In genomic region chr17:4900231-4901107, GRCh38 we compare ENCODE assay signal across 8 cellular contexts. TPM values are rescaled to one million over a fixed set of nuclear protein-coding genes. Genes with fewer than 3 reads are reported as not detected.
DNase-seq lines count a peak whose midpoint lies in the region; TF ChIP-seq lines count a peak whose summit lies in the region.
"Had no signal": no experiment of that assay in that cellular context is flagged by ENCODE, and none has a peak within 500 bp of the region (broad histone marks: within the 10 kb centered on the region; RNA-seq: fewer than 3 reads in every experiment).

No MANE protein-coding gene starts in this region.

- in situ Hi-C loops in brain microvascular endothelial cell (cut with HindIII; ENCODE audit: low pct_ligation_motif_present, low sequenced_read_pairs) (no loop called here), transverse colon (cut with MboI; ENCODE audit: low pct_ligation_motif_present in 1 of 4, low pct_unique_long_range_greater_than_20kb in 1 of 4, low sequenced_read_pairs in 3 of 4) (loop anchor here in 2 of 4 donors (25.0 kb wide), 1 partner anchor 162 kb away; no protein-coding TSS in a partner anchor)

- H3K4me1 ChIP-seq in transverse colon, result peaks cover 0 to 39% (median 24%) of the 10 kb centered on the region in 4 donors
- peaks cover 6% of the 10 kb centered on the region for H3K4me1 ChIP-seq in SJCRH30

- H3K4me3 Mint-ChIP-seq in T-helper 2 cell treated with Interferon-gamma antibody and Interleukin-4, amounts not matched to agents 5 μg/mL and 100 μg/mL, for 36 hours, result peak overlapping the region; percentile 87
- peak overlapping the region; percentile 69 for H3K4me3 Mint-ChIP-seq in mesothelial cell of epicardium

- 40% methylated on average over 53 of the region's 65 CpGs; no CpG with 5 or more reads in 1 of the 2 donors for WGBS in transverse colon (ENCODE audit: low coverage in 1 of 2), 2 donors

- H3K36me3 ChIP-seq in brain microvascular endothelial cell (replicated peaks), result peaks cover 10% of the 10 kb centered on the region
- H3K36me3 ChIP-seq in transverse colon, result peaks cover 0 to 5% (median 0%) of the 10 kb centered on the region in 4 donors
- no peaks in the 10 kb centered on the region for H3K36me3 ChIP-seq in SJCRH30
- H3K36me3 ChIP-seq: cardiac muscle cell had no signal

- H3K27me3 Mint-ChIP-seq in T-helper 2 cell treated with Interferon-gamma antibody and Interleukin-4, amounts not matched to agents 5 μg/mL and 100 μg/mL, for 36 hours (ENCODE audit: low read depth), result peaks cover 3% of the 10 kb centered on the region
- H3K27me3 Mint-ChIP-seq in mesothelial cell of epicardium (ENCODE audit: low read depth), result no peaks in the 10 kb centered on the region

- TF ChIP-seq CTCF in brain microvascular endothelial cell (IDR thresholded peaks at IDR 0.05; ENCODE audit: low read depth, low read length, missing control alignments), result no peak
- no peak for TF ChIP-seq CTCF in mesothelial cell of epicardium (IDR thresholded peaks at IDR 0.05; ENCODE audit: unreplicated experiment)
- TF ChIP-seq CTCF in transverse colon (IDR thresholded peaks at IDR 0.05), result no peak

- intact Hi-C loops in transverse colon (cut with DNase I; ENCODE audit: low total_unique reads), result no loop called here

- peak overlapping the region; percentile 65 for H3K27ac Mint-ChIP-seq in T-helper 2 cell treated with Interferon-gamma antibody and Interleukin-4, amounts not matched to agents 5 μg/mL and 100 μg/mL, for 36 hours
- H3K27ac Mint-ChIP-seq in mesothelial cell of epicardium, result no peak overlapping the region

- H3K36me3 Mint-ChIP-seq in T-helper 2 cell treated with Interferon-gamma antibody and Interleukin-4, amounts not matched to agents 5 μg/mL and 100 μg/mL, for 36 hours (ENCODE audit: low read depth), result peaks cover 4% of the 10 kb centered on the region
- H3K36me3 Mint-ChIP-seq in mesothelial cell of epicardium, result peaks cover 10% of the 10 kb centered on the region

- TF ChIP-seq POLR2A in transverse colon (IDR thresholded peaks at IDR 0.05), result no peak

- H3K4me1 Mint-ChIP-seq in T-helper 2 cell treated with Interferon-gamma antibody and Interleukin-4, amounts not matched to agents 5 μg/mL and 100 μg/mL, for 36 hours (ENCODE audit: low read depth), result peaks cover 24% of the 10 kb centered on the region
- H3K4me1 Mint-ChIP-seq in mesothelial cell of epicardium, result peaks cover 13% of the 10 kb centered on the region

- peak; percentile 40 for DNase-seq in T-helper 2 cell treated with Interferon-gamma antibody and Interleukin-4, amounts not matched to agents 5 μg/mL and 100 μg/mL, for 36 hours (ENCODE audit: low spot score)
- DNase-seq in brain microvascular endothelial cell, result no peak
- no peak for DNase-seq in mesothelial cell of epicardium (ENCODE audit: low spot score in 2 of 2, unreplicated experiment in 2 of 2)
- peak; percentile 56 for DNase-seq in transverse colon
- no peak for DNase-seq in SJCRH30
- DNase-seq in ureter (ENCODE audit: low spot score), result no peak
- no peak for DNase-seq in H4 (ENCODE audit: low spot score)

- peak overlapping the region; percentile 57 for H3K4me3 ChIP-seq in brain microvascular endothelial cell (ENCODE audit: low read depth, low read length)
- peak overlapping the region in 2 of 4 donors; percentile 37 to 55 for H3K4me3 ChIP-seq in transverse colon
- no peak overlapping the region for H3K4me3 ChIP-seq in SJCRH30

- H3K27ac ChIP-seq in brain microvascular endothelial cell, result no peak overlapping the region
- peak overlapping the region in 1 of 4 donors; percentile 8 for H3K27ac ChIP-seq in transverse colon
- no peak overlapping the region for H3K27ac ChIP-seq in SJCRH30
- H3K27ac ChIP-seq: cardiac muscle cell had no signal

- H3K9me3 Mint-ChIP-seq in T-helper 2 cell treated with Interferon-gamma antibody and Interleukin-4, amounts not matched to agents 5 μg/mL and 100 μg/mL, for 36 hours, result no peaks in the 10 kb centered on the region
- no peaks in the 10 kb centered on the region for H3K9me3 Mint-ChIP-seq in mesothelial cell of epicardium

- no peak for TF ChIP-seq EP300 in transverse colon (IDR thresholded peaks at IDR 0.05; ENCODE audit: low read depth)

- H3K27me3 ChIP-seq in brain microvascular endothelial cell (replicated peaks), result no peaks in the 10 kb centered on the region
- H3K27me3 ChIP-seq in transverse colon, result peaks cover 15% of the 10 kb centered on the region
- no peaks in the 10 kb centered on the region for H3K27me3 ChIP-seq in SJCRH30
- H3K27me3 ChIP-seq: cardiac muscle cell had no signal

- no peaks in the 10 kb centered on the region for H3K9me3 ChIP-seq in transverse colon
- H3K9me3 ChIP-seq in SJCRH30 (replicated peaks), result no peaks in the 10 kb centered on the region

RNA-seq across cellular contexts. Expression of gene C17orf107, which starts 1.1 kb away (rescaled TPM):
- total RNA-seq in mesothelial cell of epicardium (8.6 to 9.3 TPM (median 9.2 TPM) in 3 replicates), transverse colon (1 to 10 TPM in 3 of 4 donors, not detected in 1; 1.8 to 3.2 (median 2.1) TPM), ureter (4.6 TPM)
- total RNA-seq in SJCRH30 (2014; rRNA removed; shearing (Covaris generic)), result 0.16 and 0.20 TPM in 2 replicates
- total RNA-seq in H4 (2014; rRNA removed; shearing (Covaris generic)), result 0.08 TPM in 1 of 2 replicates, not detected in the other

RNA-seq across cellular contexts. Expression of gene CHRNE, which starts 2.4 kb away (rescaled TPM):
- total RNA-seq in mesothelial cell of epicardium (1.5 to 1.9 TPM (median 1.7 TPM) in 3 replicates), transverse colon (under 1 TPM in 1 of 4 donors, not detected in 3; 0.32 TPM), ureter (1.2 TPM)
- 0.10 and 0.20 TPM in 2 replicates for total RNA-seq in SJCRH30 (2014; rRNA removed; shearing (Covaris generic))
- total RNA-seq in H4 (2014; rRNA removed; shearing (Covaris generic)), result 0.04 and 0.14 TPM in 2 replicates

RNA-seq across cellular contexts. Expression of gene GP1BA, which starts 31.6 kb away (rescaled TPM):
- total RNA-seq in mesothelial cell of epicardium (not detected in 3 replicates), transverse colon (not detected), ureter (not detected)
- not detected in 2 replicates for total RNA-seq in SJCRH30 (2014; rRNA removed; shearing (Covaris generic))
- not detected in 2 replicates for total RNA-seq in H4 (2014; rRNA removed; shearing (Covaris generic))
- total RNA-seq: cardiac muscle cell had no signal

RNA-seq across cellular contexts. Expression of gene SLC25A11, which starts 39.4 kb away (rescaled TPM):
- total RNA-seq in mesothelial cell of epicardium (52.5 to 54.2 TPM (median 53.9 TPM) in 3 replicates), transverse colon (100 to 1,000 TPM in 1 of 4 donors, 10 to 100 TPM in 3; 62.4 to 120 (median 83.9) TPM), ureter (62.0 TPM)
- total RNA-seq in SJCRH30 (2014; rRNA removed; shearing (Covaris generic)), result 43.9 and 45.3 TPM in 2 replicates
- 64.1 and 70.8 TPM in 2 replicates for total RNA-seq in H4 (2014; rRNA removed; shearing (Covaris generic))

RNA-seq across cellular contexts. Expression of gene RNF167, which starts 39.6 kb away (rescaled TPM):
- total RNA-seq in mesothelial cell of epicardium (72.3 to 74.6 TPM (median 73.1 TPM) in 3 replicates), transverse colon (100 to 1,000 TPM in 1 of 4 donors, 10 to 100 TPM in 3; 57.2 to 348 (median 73.7) TPM), ureter (129 TPM)
- total RNA-seq in SJCRH30 (2014; rRNA removed; shearing (Covaris generic)), result 35.7 and 38.7 TPM in 2 replicates
- 15.1 and 17.3 TPM in 2 replicates for total RNA-seq in H4 (2014; rRNA removed; shearing (Covaris generic))

Comparison
In these comparisons a context has a peak if more than half of its experiments do, and no peak if none do; other contexts are left out.
1. DNase-seq: peak in T-helper 2 cell treated with Interferon-gamma antibody and Interleukin-4, amounts not matched to agents 5 μg/mL and 100 μg/mL, for 36 hours (single experiment) and transverse colon (single experiment); none in brain microvascular endothelial cell (single experiment), mesothelial cell of epicardium (0 of 2), SJCRH30 (0 of 2), ureter (single experiment) and H4 (single experiment).